Comparison of ENCODE assay signal across 8 cellular contexts in genomic region chr11:118820412-118821357, GRCh38. TPM values are rescaled to one million over a fixed set of nuclear protein-coding genes. Genes with fewer than 3 reads are reported as not detected.
DNase-seq lines count a peak whose midpoint lies in the region; TF ChIP-seq lines count a peak whose summit lies in the region.

No MANE protein-coding gene starts in this region.

- no peak for TF ChIP-seq CTCF in HFFc6 (IDR thresholded peaks at IDR 0.05)

- peaks cover 3% of the 10 kb centered on the region for H3K27me3 Mint-ChIP-seq in HFFc6 (ENCODE audit: insufficient read depth)

- peak in 2 of 3 experiments; percentile 53 to 78 for DNase-seq in NCI-H1417 (lab: John Stamatoyannopoulos, UW)
- DNase-seq in NCI-H1417 treated with DMSO at 0.1 percent for 48 hours (lab: John Stamatoyannopoulos, UW): no peak
- peak; percentile 65 for DNase-seq in H7
- DNase-seq in NCI-H1105 treated with DMSO at 0.1 percent for 48 hours (lab: John Stamatoyannopoulos, UW): peak; percentile 10
- DNase-seq in caudate nucleus (lab: John Stamatoyannopoulos, UW): peak in 39 of 61 donors; percentile 1 to 97 (median 30)
- DNase-seq in mucosa of gallbladder (ENCODE audit: low spot score): peak; percentile 89
- DNase-seq in HFFc6: no peak
- DNase-seq in NCI-H146 (lab: John Stamatoyannopoulos, UW): no peak

- H3K4me1 Mint-ChIP-seq in HFFc6 (ENCODE audit: low read depth): no peaks in the 10 kb centered on the region

- no peak overlapping the region for H3K27ac Mint-ChIP-seq in HFFc6

- no peak overlapping the region for H3K4me3 ChIP-seq in H7 (ENCODE audit: insufficient read depth, low read depth, low read length)

- no peaks in the 10 kb centered on the region for H3K27me3 ChIP-seq in H7 (ENCODE audit: control insufficient read depth, insufficient read depth, low read length)

- no peaks in the 10 kb centered on the region for H3K36me3 ChIP-seq in H7 (replicated peaks; ENCODE audit: control insufficient read depth, insufficient read depth, low read length)

- H3K27ac ChIP-seq in caudate nucleus (ENCODE audit: low read depth, low read length): peak overlapping the region; percentile 1

- H3K36me3 Mint-ChIP-seq in HFFc6 (ENCODE audit: low read depth): no peaks in the 10 kb centered on the region

- H3K4me3 Mint-ChIP-seq in HFFc6: no peak overlapping the region

- H3K9me3 Mint-ChIP-seq in HFFc6: no peaks in the 10 kb centered on the region

RNA-seq across cellular contexts. Expression of gene DDX6, which starts 29.7 kb away (rescaled TPM):
- total RNA-seq in H7 (2014; rRNA removed; shearing (Covaris generic)): 72.1 and 118 TPM in 2 replicates
- total RNA-seq in mucosa of gallbladder: 98.9 TPM
- 100 to 1,000 TPM; 127 to 151 (median 133) TPM for total RNA-seq in HFFc6 (2021; fragmentation: NEBNext Ultra II Directional; extraction: Animal tissue kit (Norgen Biotek cat#: 25700))

Comparison
In these comparisons a context has a peak if more than half of its experiments do, and no peak if none do; other contexts are left out.
1. DNase-seq: peak in NCI-H1417 (2 of 3), H7 (single experiment), NCI-H1105 treated with DMSO at 0.1 percent for 48 hours (single experiment), caudate nucleus (39 of 61) and mucosa of gallbladder (single experiment); none in NCI-H1417 treated with DMSO at 0.1 percent for 48 hours (single experiment), HFFc6 (single experiment) and NCI-H146 (single experiment).